1 cellular context compared by ENCODE assay signal in genomic region chr1:161502181-161502580, GRCh38.
TF ChIP-seq lines count a peak whose summit lies in the region.

No MANE protein-coding gene starts in this region.

TF ChIP-seq in HEK293, 187 proteins besides CTCF, POLR2A, EP300 and RAD21 (continued from another document):
- TF ChIP-seq REST (tag by site-specific recombination; IDR thresholded peaks at IDR 0.05) (no peak), ZNF830 (tag by site-specific recombination; IDR thresholded peaks at IDR 0.05; ENCODE audit: low read depth) (no peak), TSHZ1 (tag by site-specific recombination; IDR thresholded peaks at IDR 0.05; ENCODE audit: borderline replicate concordance) (peak; percentile 71; the same call in 1 of the 2 replicates), GLI4 (tag by site-specific recombination; IDR thresholded peaks at IDR 0.05) (no peak), ZNF335 (tag by site-specific recombination; conservative IDR thresholded peaks at IDR 0.05) (no peak), ZNF624 (tag by site-specific recombination; IDR thresholded peaks at IDR 0.05) (no peak), ZSCAN5A (tag by site-specific recombination; IDR thresholded peaks at IDR 0.05) (no peak), ZFP37 (tag by site-specific recombination; IDR thresholded peaks at IDR 0.05) (no peak), ZNF654 (tag by site-specific recombination; IDR thresholded peaks at IDR 0.05; ENCODE audit: low read depth) (no peak), ZNF292 (tag by site-specific recombination; IDR thresholded peaks at IDR 0.05; ENCODE audit: borderline replicate concordance, low read depth) (no peak), ZXDB (tag by site-specific recombination; IDR thresholded peaks at IDR 0.05) (peak; percentile 49; the same call in 1 of the 2 replicates), ZNF596 (tag by site-specific recombination; IDR thresholded peaks at IDR 0.05) (peak; percentile 44; the same call in 1 of the 2 replicates), ZNF449 (tag by site-specific recombination; IDR thresholded peaks at IDR 0.05) (no peak), KLF1 (tag by site-specific recombination; IDR thresholded peaks at IDR 0.05) (peak; percentile 55; the same call in 1 of the 2 replicates), ZNF398 (tag by site-specific recombination; IDR thresholded peaks at IDR 0.05) (peak; percentile 59), KLF10 (tag by site-specific recombination; IDR thresholded peaks at IDR 0.05) (no peak), ZNF302 (tag by site-specific recombination; IDR thresholded peaks at IDR 0.05; ENCODE audit: low read depth) (no peak), ZNF623 (tag by site-specific recombination; IDR thresholded peaks at IDR 0.05) (no peak), ZEB2 (tag by site-specific recombination; IDR thresholded peaks at IDR 0.05) (0 out of 2 replicates have a peak, but pooled peaks have one; percentile 34), WT1 (tag by site-specific recombination; IDR thresholded peaks at IDR 0.05) (peak; percentile 99), ZSCAN23 (tag by site-specific recombination; IDR thresholded peaks at IDR 0.05) (no peak), ZNF48 (tag by site-specific recombination; IDR thresholded peaks at IDR 0.05) (no peak), ZNF692 (tag by site-specific recombination; IDR thresholded peaks at IDR 0.05) (peak; percentile 92)
- TF ChIP-seq, protein P1, sequence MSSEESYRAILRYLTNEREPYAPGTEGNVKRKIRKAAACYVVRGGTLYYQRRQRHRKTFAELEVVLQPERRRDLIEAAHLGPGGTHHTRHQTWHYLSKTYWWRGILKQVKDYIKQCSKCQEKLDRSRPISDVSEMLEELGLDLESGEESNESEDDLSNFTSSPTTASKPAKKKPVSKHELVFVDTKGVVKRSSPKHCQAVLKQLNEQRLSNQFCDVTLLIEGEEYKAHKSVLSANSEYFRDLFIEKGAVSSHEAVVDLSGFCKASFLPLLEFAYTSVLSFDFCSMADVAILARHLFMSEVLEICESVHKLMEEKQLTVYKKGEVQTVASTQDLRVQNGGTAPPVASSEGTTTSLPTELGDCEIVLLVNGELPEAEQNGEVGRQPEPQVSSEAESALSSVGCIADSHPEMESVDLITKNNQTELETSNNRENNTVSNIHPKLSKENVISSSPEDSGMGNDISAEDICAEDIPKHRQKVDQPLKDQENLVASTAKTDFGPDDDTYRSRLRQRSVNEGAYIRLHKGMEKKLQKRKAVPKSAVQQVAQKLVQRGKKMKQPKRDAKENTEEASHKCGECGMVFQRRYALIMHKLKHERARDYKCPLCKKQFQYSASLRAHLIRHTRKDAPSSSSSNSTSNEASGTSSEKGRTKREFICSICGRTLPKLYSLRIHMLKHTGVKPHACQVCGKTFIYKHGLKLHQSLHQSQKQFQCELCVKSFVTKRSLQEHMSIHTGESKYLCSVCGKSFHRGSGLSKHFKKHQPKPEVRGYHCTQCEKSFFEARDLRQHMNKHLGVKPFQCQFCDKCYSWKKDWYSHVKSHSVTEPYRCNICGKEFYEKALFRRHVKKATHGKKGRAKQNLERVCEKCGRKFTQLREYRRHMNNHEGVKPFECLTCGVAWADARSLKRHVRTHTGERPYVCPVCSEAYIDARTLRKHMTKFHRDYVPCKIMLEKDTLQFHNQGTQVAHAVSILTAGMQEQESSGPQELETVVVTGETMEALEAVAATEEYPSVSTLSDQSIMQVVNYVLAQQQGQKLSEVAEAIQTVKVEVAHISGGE (tag by site-specific recombination; conservative IDR thresholded peaks at IDR 0.05; ENCODE audit: low read depth): no peak
